ENCODE assay signal across 22 cellular contexts in genomic region chr1:50913954-50914353, GRCh38.
"Had no signal": no experiment of that assay in that cellular context is flagged by ENCODE, and none has a peak within 500 bp of the region (broad histone marks: within the 10 kb centered on the region; RNA-seq: fewer than 3 reads in every experiment).

No MANE protein-coding gene starts in this region.

- H3K4me1 ChIP-seq: parathyroid adenoma had no signal

- H3K27me3 ChIP-seq: dorsolateral prefrontal cortex, gastrocnemius medialis, neutrophil, stomach, tibial artery had no signal

- FAIRE-seq: colon, kidney had no signal

- H3K36me3 ChIP-seq: gastrocnemius medialis, neutrophil, stomach had no signal

- H3K9me3 ChIP-seq: gastrocnemius medialis, neutrophil, stomach, tibial artery had no signal

- H3K27ac ChIP-seq: dorsolateral prefrontal cortex, epithelial cell of prostate, gastrocnemius medialis, neutrophil, parathyroid adenoma, stomach, tibial artery had no signal

- DNase-seq: dorsolateral prefrontal cortex; effector CD4-positive, alpha-beta T cell; endodermal cell; foreskin fibroblast; gastrocnemius medialis; head of caudate nucleus; kidney; natural killer cell; stimulated activated CD4-positive, alpha-beta T cell treated with anti-CD3 and anti-CD28 coated beads, Interleukin-2, amount 100 ng/mL, for 24 hours; stimulated activated CD4-positive, alpha-beta T cell treated with anti-CD3 and anti-CD28 coated beads, Interleukin-4, amount 100 ng/mL, for 24 hours; stimulated activated naive CD4-positive, alpha-beta T cell treated with Interleukin-2 at 50 U/mL for 16 hours; stomach; tibial artery had no signal

- H3K9ac ChIP-seq: parathyroid adenoma had no signal

- ATAC-seq: esophagus mucosa; gastrocnemius medialis; left lobe of liver; natural killer cell; sciatic nerve; stimulated activated effector memory CD8-positive, alpha-beta T cell treated with anti-CD3 and anti-CD28 coated beads, Interleukin-12 subunit alpha, Interleukin-12 subunit beta, amount 100 ng/mL, for 72 hours had no signal

- H2AFZ ChIP-seq: parathyroid adenoma had no signal

- H3K4me3 ChIP-seq: dorsolateral prefrontal cortex, gastrocnemius medialis, lung, stomach, tibial artery had no signal
